In the genomic region with DNA sequence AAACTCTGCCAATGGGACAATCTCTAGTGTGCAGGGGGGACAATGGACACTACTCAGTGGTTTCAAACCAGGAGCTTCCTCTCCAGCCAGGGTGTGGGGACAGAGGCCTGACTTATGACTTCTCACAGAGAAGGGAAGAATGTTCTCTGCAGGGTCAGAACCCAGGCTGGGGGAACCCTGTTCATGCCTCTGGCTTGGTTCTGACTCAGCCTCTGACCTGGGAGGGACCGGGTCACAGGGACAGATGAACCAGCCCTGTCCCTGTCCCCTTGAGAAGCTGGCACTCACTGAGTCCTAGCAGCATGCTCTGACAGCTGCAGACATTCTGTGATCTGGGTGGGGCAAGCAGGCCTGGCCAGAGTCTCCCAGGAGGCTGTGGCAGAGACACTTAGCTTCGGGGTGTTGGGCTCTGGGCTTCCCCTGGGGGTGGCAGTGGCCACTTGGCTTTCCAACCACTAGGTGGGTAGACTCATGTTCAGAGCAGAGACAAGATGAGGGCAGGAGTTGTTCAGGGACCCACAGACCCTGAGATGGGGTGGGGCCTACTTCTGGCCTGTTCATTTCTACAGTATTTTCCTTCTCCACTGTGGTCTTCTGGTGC, we compare ENCODE assay signal across 12 cellular contexts. TPM values are rescaled to one million over a fixed set of nuclear protein-coding genes. Genes with fewer than 3 reads are reported as not detected.
DNase-seq lines count a peak whose midpoint lies in the region; ATAC-seq and TF ChIP-seq lines count a peak whose summit lies in the region.
"Had no signal": no experiment of that assay in that cellular context is flagged by ENCODE, and none has a peak within 500 bp of the region (broad histone marks: within the 10 kb centered on the region; RNA-seq: fewer than 3 reads in every experiment).

No MANE protein-coding gene starts in this region.

- H3K36me3 Mint-ChIP-seq in activated CD8-positive, alpha-beta T cell treated with anti-CD3 and anti-CD28 coated beads, Interleukin-2, amount 10 ng/mL, durations not matched to agents 7 days and 5 days (ENCODE audit: low read depth), result no peaks in the 10 kb centered on the region
- H3K36me3 Mint-ChIP-seq in immature natural killer cell (no peaks in the 10 kb centered on the region), CD14-positive monocyte (no peaks in the 10 kb centered on the region)
- no peaks in the 10 kb centered on the region for H3K36me3 Mint-ChIP-seq in stimulated activated effector memory CD8-positive, alpha-beta T cell treated with anti-CD3 and anti-CD28 coated beads, Interleukin-12 subunit alpha, Interleukin-12 subunit beta, amount 100 ng/mL, for 72 hours

- H3K9me3 Mint-ChIP-seq in activated CD8-positive, alpha-beta T cell treated with anti-CD3 and anti-CD28 coated beads, Interleukin-2, amount 10 ng/mL, durations not matched to agents 7 days and 5 days (ENCODE audit: insufficient read depth), result no peaks in the 10 kb centered on the region
- no peaks in the 10 kb centered on the region for H3K9me3 Mint-ChIP-seq in immature natural killer cell
- H3K9me3 Mint-ChIP-seq in stimulated activated effector memory CD8-positive, alpha-beta T cell treated with anti-CD3 and anti-CD28 coated beads, Interleukin-12 subunit alpha, Interleukin-12 subunit beta, amount 100 ng/mL, for 72 hours, result no peaks in the 10 kb centered on the region
- no peaks in the 10 kb centered on the region for H3K9me3 Mint-ChIP-seq in CD14-positive monocyte

- CTCF ChIA-PET in activated CD8-positive, alpha-beta T cell treated with anti-CD3 and anti-CD28 coated beads, Interleukin-2, amount 10 ng/mL, durations not matched to agents 7 days and 5 days (lab: Charles Lee), result interaction anchor here (1.0 to 2.6 kb wide), 5 partner anchors 15 to 57 kb away, joined by 3 to 24 read pairs (median 5); partner anchors contain the start of gene TSPAN15

- peak; percentile 30 for DNase-seq in activated CD8-positive, alpha-beta T cell treated with anti-CD3 and anti-CD28 coated beads, Interleukin-2, amount 10 ng/mL, durations not matched to agents 7 days and 5 days
- DNase-seq in immature natural killer cell (peak in 1 of 3 donors; percentile 21), T1000 (lab: John Stamatoyannopoulos, UW) (no peak), CD14-positive monocyte (ENCODE audit: low spot score) (no peak), NCI-H146 treated with DMSO at 0.1 percent for 48 hours (lab: John Stamatoyannopoulos, UW; ENCODE audit: unreplicated experiment) (no peak), SKM-1 treated with dmso at 0.1 percent for 144 hours (lab: John Stamatoyannopoulos, UW; ENCODE audit: unreplicated experiment) (no peak)
- no peak for DNase-seq in stimulated activated effector memory CD8-positive, alpha-beta T cell treated with anti-CD3 and anti-CD28 coated beads, Interleukin-12 subunit alpha, Interleukin-12 subunit beta, amount 100 ng/mL, for 72 hours (ENCODE audit: low spot score in 2 of 2)
- DNase-seq: NCI-H1092; stimulated activated CD4-positive, alpha-beta T cell treated with anti-CD3 and anti-CD28 coated beads, Interleukin-2, amount 100 ng/mL, for 24 hours had no signal

- peaks cover 3% of the 10 kb centered on the region for H3K27me3 Mint-ChIP-seq in activated CD8-positive, alpha-beta T cell treated with anti-CD3 and anti-CD28 coated beads, Interleukin-2, amount 10 ng/mL, durations not matched to agents 7 days and 5 days (ENCODE audit: low read depth)
- peaks cover 0 to 3% (median 0%) of the 10 kb centered on the region in 3 donors for H3K27me3 Mint-ChIP-seq in immature natural killer cell (ENCODE audit: low read depth in 3 of 3)
- H3K27me3 Mint-ChIP-seq in CD14-positive monocyte (ENCODE audit: low read depth in 3 of 3), result peaks cover 0 to 3% (median 2%) of the 10 kb centered on the region in 3 donors

- intact Hi-C loops in CD14-positive monocyte (cut with micrococcal nuclease), result no loop called here

- ATAC-seq in GM18868 (IDR thresholded peaks at IDR 0.05; ENCODE audit: unreplicated experiment), result peak; percentile 70
- peak; percentile 68 for ATAC-seq in activated CD8-positive, alpha-beta T cell treated with anti-CD3 and anti-CD28 coated beads, Interleukin-2, amount 10 ng/mL, durations not matched to agents 7 days and 5 days
- ATAC-seq in stimulated activated effector memory CD8-positive, alpha-beta T cell treated with anti-CD3 and anti-CD28 coated beads, Interleukin-12 subunit alpha, Interleukin-12 subunit beta, amount 100 ng/mL, for 72 hours, result peak; percentile 72

- H3K4me1 Mint-ChIP-seq in activated CD8-positive, alpha-beta T cell treated with anti-CD3 and anti-CD28 coated beads, Interleukin-2, amount 10 ng/mL, durations not matched to agents 7 days and 5 days (ENCODE audit: low read depth), result peaks cover 70% of the 10 kb centered on the region
- H3K4me1 Mint-ChIP-seq in immature natural killer cell, result peaks cover 23 to 31% of the 10 kb centered on the region in 2 donors
- peaks cover 50% of the 10 kb centered on the region for H3K4me1 Mint-ChIP-seq in stimulated activated effector memory CD8-positive, alpha-beta T cell treated with anti-CD3 and anti-CD28 coated beads, Interleukin-12 subunit alpha, Interleukin-12 subunit beta, amount 100 ng/mL, for 72 hours
- H3K4me1 Mint-ChIP-seq in CD14-positive monocyte, result peaks cover 7% of the 10 kb centered on the region

- no peak for TF ChIP-seq CTCF in CD14-positive monocyte (IDR thresholded peaks at IDR 0.05)

- POLR2A ChIA-PET in activated CD8-positive, alpha-beta T cell treated with anti-CD3 and anti-CD28 coated beads, Interleukin-2, amount 10 ng/mL, durations not matched to agents 7 days and 5 days (lab: Charles Lee), result interaction anchor here (0.6 kb wide), 1 partner anchor 41 kb away, joined by 3 read pairs; no protein-coding TSS in a partner anchor

- peak overlapping the region; percentile 42 for H3K4me3 Mint-ChIP-seq in activated CD8-positive, alpha-beta T cell treated with anti-CD3 and anti-CD28 coated beads, Interleukin-2, amount 10 ng/mL, durations not matched to agents 7 days and 5 days
- H3K4me3 Mint-ChIP-seq in immature natural killer cell, result peak overlapping the region in 4 of 5 donors; percentile 23 to 65 (median 52)
- H3K4me3 Mint-ChIP-seq in stimulated activated effector memory CD8-positive, alpha-beta T cell treated with anti-CD3 and anti-CD28 coated beads, Interleukin-12 subunit alpha, Interleukin-12 subunit beta, amount 100 ng/mL, for 72 hours, result peak overlapping the region; percentile 60
- no peak overlapping the region for H3K4me3 Mint-ChIP-seq in CD14-positive monocyte

- peak overlapping the region; percentile 94 for H3K27ac Mint-ChIP-seq in activated CD8-positive, alpha-beta T cell treated with anti-CD3 and anti-CD28 coated beads, Interleukin-2, amount 10 ng/mL, durations not matched to agents 7 days and 5 days
- H3K27ac Mint-ChIP-seq in immature natural killer cell (peak overlapping the region; percentile 49 to 89 (median 82)), CD14-positive monocyte (no peak overlapping the region)
- peak overlapping the region; percentile 88 for H3K27ac Mint-ChIP-seq in stimulated activated effector memory CD8-positive, alpha-beta T cell treated with anti-CD3 and anti-CD28 coated beads, Interleukin-12 subunit alpha, Interleukin-12 subunit beta, amount 100 ng/mL, for 72 hours

RNA-seq across cellular contexts. Expression of gene TSPAN15, which starts 13.6 kb away (rescaled TPM):
- total RNA-seq in activated CD8-positive, alpha-beta T cell treated with anti-CD3 and anti-CD28 coated beads, Interleukin-2, amount 10 ng/mL, durations not matched to agents 7 days and 5 days, result 1 to 10 TPM; 3.8 to 4.7 TPM
- polyA plus RNA-seq in immature natural killer cell (1 to 10 TPM in 1 of 3 donors, under 1 TPM in 1, not detected in 1; 0.39 to 2.4 TPM), CD14-positive monocyte (under 1 TPM in 1 of 2 donors, not detected in 1; 0.22 TPM)

RNA-seq across cellular contexts. Expression of gene TACR2, which starts 48.2 kb away (rescaled TPM):
- not detected for total RNA-seq in activated CD8-positive, alpha-beta T cell treated with anti-CD3 and anti-CD28 coated beads, Interleukin-2, amount 10 ng/mL, durations not matched to agents 7 days and 5 days
- polyA plus RNA-seq in immature natural killer cell, result under 1 TPM; 0.22 to 0.96 (median 0.26) TPM
- polyA plus RNA-seq in CD14-positive monocyte, result under 1 TPM; 0.20 to 0.23 TPM
- total RNA-seq: astrocyte; T-helper 2 cell treated with Interferon-gamma antibody and Interleukin-4, amounts not matched to agents 100 ng/mL and 5 ng/mL, for 36 hours had no signal

Comparison
In these comparisons a context has a peak if more than half of its experiments do, and no peak if none do; other contexts are left out.
1. H3K27ac Mint-ChIP-seq: peak in activated CD8-positive, alpha-beta T cell treated with anti-CD3 and anti-CD28 coated beads, Interleukin-2, amount 10 ng/mL, durations not matched to agents 7 days and 5 days (single experiment), immature natural killer cell (6 of 6) and stimulated activated effector memory CD8-positive, alpha-beta T cell treated with anti-CD3 and anti-CD28 coated beads, Interleukin-12 subunit alpha, Interleukin-12 subunit beta, amount 100 ng/mL, for 72 hours (single experiment); none in CD14-positive monocyte (0 of 7).
2. H3K4me3 Mint-ChIP-seq: peak in activated CD8-positive, alpha-beta T cell treated with anti-CD3 and anti-CD28 coated beads, Interleukin-2, amount 10 ng/mL, durations not matched to agents 7 days and 5 days (single experiment), immature natural killer cell (4 of 5) and stimulated activated effector memory CD8-positive, alpha-beta T cell treated with anti-CD3 and anti-CD28 coated beads, Interleukin-12 subunit alpha, Interleukin-12 subunit beta, amount 100 ng/mL, for 72 hours (single experiment); none in CD14-positive monocyte (0 of 2).
3. Peak in every context shown above with its lines, with median percentiles within 50 percentile points of each other: ATAC-seq.